ENCODE assay signal across 20 cellular contexts in genomic region chr5:98736753-98737152, GRCh38. TPM values are rescaled to one million over a fixed set of nuclear protein-coding genes. Genes with fewer than 3 reads are reported as not detected.
A peak's percentile ranks its signal among the peaks of the same experiment; 100 is the strongest.
DNase-seq lines count a peak whose midpoint lies in the region; FAIRE-seq and TF ChIP-seq lines count a peak whose summit lies in the region.
"Had no signal": no experiment of that assay in that cellular context is flagged by ENCODE, and none has a peak within 500 bp of the region (broad histone marks: within the 10 kb centered on the region; RNA-seq: fewer than 3 reads in every experiment).

No MANE protein-coding gene starts in this region.

- H3K27ac ChIP-seq in breast epithelium (no peak overlapping the region), GM23248 (peak overlapping the region; percentile 47; the same call in 1 of the 2 replicates), small intestine (ENCODE audit: low read depth in 1 of 2, low read length in 1 of 2) (no peak overlapping the region)
- H3K27ac ChIP-seq: 22Rv1, BLaER1, C4-2B had no signal

- no peaks in the 10 kb centered on the region for H4K20me1 ChIP-seq in GM23248 (ENCODE audit: insufficient read depth)
- H4K20me1 ChIP-seq: BLaER1 had no signal

- H3K79me2 ChIP-seq in GM23248 (ENCODE audit: insufficient read depth) = no peaks in the 10 kb centered on the region

- peaks cover 14% of the 10 kb centered on the region for H3F3A ChIP-seq in GM23248 (ENCODE audit: insufficient read depth)

- H3K27me3 Mint-ChIP-seq in MCF 10A (ENCODE audit: insufficient read depth, unreplicated experiment) = no peaks in the 10 kb centered on the region
- no peaks in the 10 kb centered on the region for H3K27me3 Mint-ChIP-seq in chondrocyte (ENCODE audit: low read depth)

- CTCF ChIA-PET in MCF 10A (lab: Yijun Ruan, JAX) = interaction anchor here (0.6 kb wide), 1 partner anchor 255 kb away, joined by 3 read pairs; no protein-coding TSS in a partner anchor

- TF ChIP-seq CTCF in MCF 10A (IDR thresholded peaks at IDR 0.05; ENCODE audit: unreplicated experiment) = no peak
- no peak for TF ChIP-seq CTCF in breast epithelium (IDR thresholded peaks at IDR 0.05)
- TF ChIP-seq CTCF in chondrocyte (IDR thresholded peaks at IDR 0.05) = no peak

- H3K36me3 Mint-ChIP-seq in MCF 10A (ENCODE audit: insufficient read depth, unreplicated experiment) (peaks cover 5% of the 10 kb centered on the region), chondrocyte (ENCODE audit: low read depth) (peaks cover 6% of the 10 kb centered on the region)
- H3K36me3 Mint-ChIP-seq: CD4-positive, CD25-positive, alpha-beta regulatory T cell; CD8-positive, alpha-beta T cell had no signal

- H3K4me2 ChIP-seq in GM23248 (ENCODE audit: unreplicated experiment) = no peak overlapping the region
- H3K4me2 ChIP-seq: BLaER1 had no signal

- H3K4me3 Mint-ChIP-seq in MCF 10A (ENCODE audit: unreplicated experiment) (no peak overlapping the region), chondrocyte (ENCODE audit: unreplicated experiment) (no peak overlapping the region)
- H3K4me3 Mint-ChIP-seq: B cell; CD4-positive, CD25-positive, alpha-beta regulatory T cell; CD8-positive, alpha-beta T cell; H9 had no signal

- H3K4me1 Mint-ChIP-seq in MCF 10A (ENCODE audit: insufficient read depth, unreplicated experiment) = peaks cover 17% of the 10 kb centered on the region
- no peaks in the 10 kb centered on the region for H3K4me1 Mint-ChIP-seq in chondrocyte (ENCODE audit: low read depth)
- H3K4me1 Mint-ChIP-seq: B cell; CD4-positive, CD25-positive, alpha-beta regulatory T cell; H9 had no signal

- H3K4me3 ChIP-seq in breast epithelium (no peak overlapping the region), GM23248 (no peak overlapping the region), small intestine (ENCODE audit: low read depth in 1 of 2, low read length in 2 of 2) (no peak overlapping the region)
- H3K4me3 ChIP-seq: BLaER1 had no signal

- H3K9me3 Mint-ChIP-seq in MCF 10A (ENCODE audit: unreplicated experiment) = peaks cover 9% of the 10 kb centered on the region
- peaks cover 18% of the 10 kb centered on the region for H3K9me3 Mint-ChIP-seq in chondrocyte (ENCODE audit: low read depth)

- peak overlapping the region; percentile 86 for H3K27ac Mint-ChIP-seq in MCF 10A (ENCODE audit: low read depth, unreplicated experiment)
- H3K27ac Mint-ChIP-seq in chondrocyte (ENCODE audit: unreplicated experiment) = peak overlapping the region; percentile 75
- H3K27ac Mint-ChIP-seq: B cell; CD4-positive, CD25-positive, alpha-beta regulatory T cell; CD8-positive, alpha-beta T cell; H9 had no signal

- intact Hi-C loops in MCF 10A (cut with micrococcal nuclease) (no loop called here), breast epithelium (cut with DNase I; ENCODE audit: low total_unique reads) (no loop called here)

- no peaks in the 10 kb centered on the region for H3K9me2 ChIP-seq in GM23248 (ENCODE audit: insufficient read depth)

- H3K9me3 ChIP-seq in breast epithelium = no peaks in the 10 kb centered on the region
- no peaks in the 10 kb centered on the region for H3K9me3 ChIP-seq in GM23248 (ENCODE audit: low read depth)
- H3K9me3 ChIP-seq in small intestine (ENCODE audit: control insufficient read depth, low read depth) = no peaks in the 10 kb centered on the region
- H3K9me3 ChIP-seq: Caco-2 had no signal

- in situ Hi-C loops in GM23248 (cut with MboI) = no loop called here

- H3K27me3 ChIP-seq in breast epithelium (no peaks in the 10 kb centered on the region), GM23248 (replicated peaks; ENCODE audit: insufficient read depth) (no peaks in the 10 kb centered on the region), small intestine (ENCODE audit: control insufficient read depth in 2 of 2, insufficient read depth in 2 of 2, low read length in 2 of 2) (no peaks in the 10 kb centered on the region)
- H3K27me3 ChIP-seq: BLaER1 had no signal

- no peaks in the 10 kb centered on the region for H3K4me1 ChIP-seq in breast epithelium
- peaks cover 11% of the 10 kb centered on the region for H3K4me1 ChIP-seq in GM23248 (ENCODE audit: insufficient read depth)
- H3K4me1 ChIP-seq in small intestine (ENCODE audit: control insufficient read depth in 2 of 2, insufficient read depth in 1 of 2, low read depth in 1 of 2, low read length in 1 of 2) = no peaks in the 10 kb centered on the region
- H3K4me1 ChIP-seq: Caco-2 had no signal

- no peak for FAIRE-seq in small intestine (lab: Jason Lieb, UNC)
- FAIRE-seq: A204.1, G401.6, GM12892 had no signal

- DNase-seq in MCF 10A (ENCODE audit: unreplicated experiment) (no peak), breast epithelium (ENCODE audit: low spot score in 2 of 2) (no peak), GM23248 (no peak), chondrocyte (ENCODE audit: low spot score) (no peak), NCI-H345 treated with DMSO at 0.1 percent for 48 hours (lab: John Stamatoyannopoulos, UW; ENCODE audit: unreplicated experiment) (no peak), small intestine (no peak)
- DNase-seq in effector CD8-positive, alpha-beta T cell (lab: John Stamatoyannopoulos, UW) = no peak
- DNase-seq: Caco-2; CD4-positive, CD25-positive, alpha-beta regulatory T cell; CD8-positive, alpha-beta T cell; DMS153; DND-41; H9 had no signal

- no peaks in the 10 kb centered on the region for H3K36me3 ChIP-seq in breast epithelium
- H3K36me3 ChIP-seq in GM23248 (ENCODE audit: low read depth) = no peaks in the 10 kb centered on the region
- no peaks in the 10 kb centered on the region for H3K36me3 ChIP-seq in small intestine (ENCODE audit: control insufficient read depth in 2 of 2, insufficient read depth in 2 of 2, low read length in 2 of 2)
- H3K36me3 ChIP-seq: BLaER1 had no signal

- no TSS peak for BruUV-seq in MCF 10A (replicated peaks; lab: Mats Ljungman, UMichigan)

- no peak for TF ChIP-seq POLR2A in breast epithelium (IDR thresholded peaks at IDR 0.05)

- no peak overlapping the region for H2AFZ ChIP-seq in GM23248

- H3K9ac ChIP-seq in GM23248 = no peak overlapping the region
- H3K9ac ChIP-seq: BLaER1 had no signal

- POLR2A ChIA-PET in MCF 10A (lab: Yijun Ruan, JAX) = no interaction called here

RNA-seq across cellular contexts. Expression of gene RGMB, which starts 36.7 kb away (rescaled TPM):
- total RNA-seq in MCF 10A (2022) (17.5 and 20.3 TPM in 2 replicates), breast epithelium (10 to 100 TPM; 22.0 to 23.1 (median 22.1) TPM), chondrocyte (21.9 to 28.5 TPM (median 27.7 TPM) in 3 replicates)
- 195 and 201 TPM in 2 replicates for total RNA-seq in GM23248 (2014; rRNA removed; shearing (Covaris generic))
- polyA plus RNA-seq in GM23248 (2016; fragmentation: Nextera tagmentation; extraction: Ambion mirVana) (145 and 150 TPM in 2 replicates), small intestine (10 to 100 TPM in 1 of 3 donors, 1 to 10 TPM in 2; 3.2 to 55.7 (median 3.6) TPM)
